Comparison of ENCODE assay signal across 9 cellular contexts in the genomic region with DNA sequence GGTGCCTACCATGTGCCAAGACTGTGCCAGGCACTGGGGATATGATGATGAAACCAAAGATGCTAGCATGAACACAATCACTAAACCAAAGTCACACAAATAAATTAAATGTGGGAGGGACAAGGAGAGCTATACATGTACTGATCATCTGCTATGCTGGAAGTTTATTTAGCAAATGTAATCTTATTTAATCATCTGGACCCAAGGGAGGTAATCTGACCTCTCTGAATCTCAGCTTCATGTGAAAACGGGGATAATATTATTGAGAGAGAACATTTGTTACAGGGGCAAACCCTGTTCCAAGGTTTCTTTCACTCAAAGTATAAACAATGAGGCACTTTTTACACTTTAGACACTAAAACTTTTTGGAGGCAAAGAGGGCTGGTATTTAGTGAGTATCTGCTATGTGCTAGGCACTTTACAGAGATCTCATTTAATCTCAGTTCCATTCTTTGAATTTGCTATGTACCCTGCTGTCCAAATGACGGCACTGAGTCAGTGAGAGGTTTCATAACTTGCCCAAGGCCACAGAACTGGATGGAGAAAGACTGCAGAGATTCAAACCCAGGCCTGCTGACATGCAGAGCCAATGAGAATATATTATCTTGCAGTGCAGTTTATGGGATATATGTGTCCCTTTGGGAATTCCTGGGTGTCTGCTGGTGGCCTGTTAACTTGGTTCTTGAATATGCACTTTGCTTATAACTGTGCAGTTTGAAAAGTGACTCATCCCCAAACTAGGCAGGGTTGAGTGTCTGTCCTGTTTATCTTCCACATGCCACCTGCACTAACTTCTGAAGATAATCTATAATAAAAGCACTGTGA.
A peak's percentile ranks its signal among the peaks of the same experiment; 100 is the strongest.
DNase-seq lines count a peak whose midpoint lies in the region; ATAC-seq and TF ChIP-seq lines count a peak whose summit lies in the region.
"Had no signal": no experiment of that assay in that cellular context is flagged by ENCODE, and none has a peak within 500 bp of the region (broad histone marks: within the 10 kb centered on the region; RNA-seq: fewer than 3 reads in every experiment).

No MANE protein-coding gene starts in this region.

- H3K79me2 ChIP-seq in ACC112 (ENCODE audit: control insufficient read depth, insufficient read depth, low read length, unreplicated experiment): peaks cover 10% of the 10 kb centered on the region
- peaks cover 16% of the 10 kb centered on the region for H3K79me2 ChIP-seq in OCI-LY3 (ENCODE audit: low read length)

- no peak for TF ChIP-seq CTCF in OCI-LY3 (IDR thresholded peaks at IDR 0.05; ENCODE audit: low read depth, low read length)

- peak overlapping the region; percentile 92 for H3K4me2 ChIP-seq in OCI-LY3 (ENCODE audit: low read length)

- DNase-seq in fibroblast of gingiva (ENCODE audit: low read depth) (peak; percentile 76), NOMO-1 treated with dmso at 0.1 percent for 144 hours (lab: John Stamatoyannopoulos, UW; ENCODE audit: unreplicated experiment) (no peak), NCI-H1436 (lab: John Stamatoyannopoulos, UW) (no peak)
- DNase-seq: head of caudate nucleus had no signal

- H3K4me1 ChIP-seq in ACC112 (ENCODE audit: control insufficient read depth, insufficient read depth, low read length, unreplicated experiment) (peaks cover 40% of the 10 kb centered on the region), OCI-LY3 (ENCODE audit: low read length) (peaks cover 48% of the 10 kb centered on the region)

- H3K27ac ChIP-seq in ACC112 (ENCODE audit: low read depth, low read length) (peak overlapping the region; percentile 91), OCI-LY3 (ENCODE audit: low read length) (peak overlapping the region; percentile 95)

- no peak overlapping the region for H2AFZ ChIP-seq in ACC112 (ENCODE audit: low read length, unreplicated experiment)
- H2AFZ ChIP-seq in OCI-LY3 (ENCODE audit: low read depth, low read length): no peak overlapping the region

- H3K9ac ChIP-seq in OCI-LY3 (ENCODE audit: low read length): peak overlapping the region; percentile 92

- no peaks in the 10 kb centered on the region for H3K9me3 ChIP-seq in OCI-LY3 (ENCODE audit: insufficient read depth, low read length)

- H3K4me3 ChIP-seq in ACC112 (ENCODE audit: low read depth, low read length) (peak overlapping the region; percentile 49; the same call in 1 of the 2 replicates), OCI-LY3 (ENCODE audit: low read length) (peak overlapping the region; percentile 91)

- peak; percentile 20 for ATAC-seq in GM18502 (IDR thresholded peaks at IDR 0.05; ENCODE audit: poor library complexity, unreplicated experiment)
- no peak for ATAC-seq in HG03097 (IDR thresholded peaks at IDR 0.05; ENCODE audit: low FRiP score, unreplicated experiment)
- ATAC-seq in GM19397 (IDR thresholded peaks at IDR 0.05; ENCODE audit: unreplicated experiment): no peak

- peaks cover 7% of the 10 kb centered on the region; the same call in 1 of the 2 replicates for H4K20me1 ChIP-seq in OCI-LY3 (ENCODE audit: insufficient read depth, low read length)

- H3K27me3 ChIP-seq in ACC112 (ENCODE audit: insufficient read depth, low read length): no peaks in the 10 kb centered on the region
- no peaks in the 10 kb centered on the region for H3K27me3 ChIP-seq in OCI-LY3 (ENCODE audit: low read depth, low read length)

- no peaks in the 10 kb centered on the region for H3K36me3 ChIP-seq in ACC112 (ENCODE audit: insufficient read depth, low read length)
- peaks cover 7% of the 10 kb centered on the region for H3K36me3 ChIP-seq in OCI-LY3 (replicated peaks; ENCODE audit: low read depth, low read length)
